In genomic region chr7:134616611-134617010, GRCh38 we compare ENCODE assay signal across 31 cellular contexts.
"Had no signal": no experiment of that assay in that cellular context is flagged by ENCODE, and none has a peak within 500 bp of the region (broad histone marks: within the 10 kb centered on the region; RNA-seq: fewer than 3 reads in every experiment).

No MANE protein-coding gene starts in this region.

- H3K36me3 ChIP-seq: left lung, lower lobe of right lung, pancreas, prostate gland, sigmoid colon, spleen, suprapubic skin, thoracic aorta, tibial artery, upper lobe of right lung had no signal

- H3K9me3 Mint-ChIP-seq: immature natural killer cell; natural killer cell treated with Interleukin-12 subunit alpha and Interleukin-12 subunit beta and Interleukin-15 and Interleukin-18, amount 100 ng/mL, for 72 hours; neural crest cell; stimulated activated effector memory CD8-positive, alpha-beta T cell treated with anti-CD3 and anti-CD28 coated beads, Interleukin-12 subunit alpha, Interleukin-12 subunit beta, amount 100 ng/mL, for 72 hours had no signal

- H3K27me3 ChIP-seq: left lung, pancreas, sigmoid colon, suprapubic skin, tibial artery, upper lobe of right lung had no signal

- H3K4me3 ChIP-seq: left lung, lower lobe of right lung, mucosa of descending colon, pancreas, prostate gland, sigmoid colon, spleen, suprapubic skin, thoracic aorta, tibial artery, upper lobe of right lung had no signal

- H3K4me1 ChIP-seq: left lung, pancreas, prostate gland, spleen, upper lobe of right lung had no signal

- H3K27ac ChIP-seq: left lung, lower lobe of right lung, pancreas, prostate gland, sigmoid colon, spleen, suprapubic skin, thoracic aorta, tibial artery, upper lobe of right lung had no signal

- H3K36me3 Mint-ChIP-seq: immature natural killer cell; natural killer cell treated with Interleukin-12 subunit alpha and Interleukin-12 subunit beta and Interleukin-15 and Interleukin-18, amount 100 ng/mL, for 72 hours; stimulated activated effector memory CD8-positive, alpha-beta T cell treated with anti-CD3 and anti-CD28 coated beads, Interleukin-12 subunit alpha, Interleukin-12 subunit beta, amount 100 ng/mL, for 72 hours had no signal

- H3K4me1 Mint-ChIP-seq: immature natural killer cell, neural crest cell had no signal

- DNase-seq: hypothalamus; immature natural killer cell; kidney; left colon; left lung; lower lobe of right lung; midbrain; mucosa of descending colon; naive thymus-derived CD4-positive, alpha-beta T cell; nucleus accumbens; pancreas; posterior cingulate gyrus; retina; right cardiac atrium; sigmoid colon; small intestine; spleen; stimulated activated CD4-positive, alpha-beta T cell treated with anti-CD3 and anti-CD28 coated beads, Interleukin-4, amount 100 ng/mL, for 24 hours; stimulated activated naive CD4-positive, alpha-beta T cell; tibial artery; trophoblast cell; upper lobe of right lung had no signal

- H3K9me3 ChIP-seq: left lung, lower lobe of right lung, mucosa of descending colon, pancreas, prostate gland, sigmoid colon, spleen, suprapubic skin, thoracic aorta, tibial artery, upper lobe of right lung had no signal

- ATAC-seq: left colon; left lung; lower lobe of right lung; mucosa of descending colon; naive thymus-derived CD4-positive, alpha-beta T cell; natural killer cell treated with Interleukin-12 subunit alpha and Interleukin-12 subunit beta and Interleukin-15 and Interleukin-18, amount 100 ng/mL, for 72 hours; pancreas; right cardiac atrium; stimulated activated effector memory CD8-positive, alpha-beta T cell treated with anti-CD3 and anti-CD28 coated beads, Interleukin-12 subunit alpha, Interleukin-12 subunit beta, amount 100 ng/mL, for 72 hours; upper lobe of right lung had no signal

- FAIRE-seq: islet of Langerhans, kidney, pancreas, small intestine, urothelium cell line had no signal

- H3K4me3 Mint-ChIP-seq: immature natural killer cell; naive thymus-derived CD4-positive, alpha-beta T cell; natural killer cell treated with Interleukin-12 subunit alpha and Interleukin-12 subunit beta and Interleukin-15 and Interleukin-18, amount 100 ng/mL, for 72 hours; neural crest cell; stimulated activated effector memory CD8-positive, alpha-beta T cell treated with anti-CD3 and anti-CD28 coated beads, Interleukin-12 subunit alpha, Interleukin-12 subunit beta, amount 100 ng/mL, for 72 hours; stimulated activated naive CD8-positive, alpha-beta T cell treated with anti-CD3 and anti-CD28 coated beads, Interleukin-15, Interleukin-2, amounts not matched to agents 100 ng/mL and 50 ng/mL, for 24 hours had no signal

- H3K27ac Mint-ChIP-seq: immature natural killer cell; naive thymus-derived CD4-positive, alpha-beta T cell; natural killer cell treated with Interleukin-12 subunit alpha and Interleukin-12 subunit beta and Interleukin-15 and Interleukin-18, amount 100 ng/mL, for 72 hours; stimulated activated effector memory CD8-positive, alpha-beta T cell treated with anti-CD3 and anti-CD28 coated beads, Interleukin-12 subunit alpha, Interleukin-12 subunit beta, amount 100 ng/mL, for 72 hours; stimulated activated naive CD8-positive, alpha-beta T cell treated with anti-CD3 and anti-CD28 coated beads, Interleukin-15, Interleukin-2, amounts not matched to agents 100 ng/mL and 50 ng/mL, for 24 hours had no signal
